ENCODE assay signal across 1 cellular context in the genomic region with DNA sequence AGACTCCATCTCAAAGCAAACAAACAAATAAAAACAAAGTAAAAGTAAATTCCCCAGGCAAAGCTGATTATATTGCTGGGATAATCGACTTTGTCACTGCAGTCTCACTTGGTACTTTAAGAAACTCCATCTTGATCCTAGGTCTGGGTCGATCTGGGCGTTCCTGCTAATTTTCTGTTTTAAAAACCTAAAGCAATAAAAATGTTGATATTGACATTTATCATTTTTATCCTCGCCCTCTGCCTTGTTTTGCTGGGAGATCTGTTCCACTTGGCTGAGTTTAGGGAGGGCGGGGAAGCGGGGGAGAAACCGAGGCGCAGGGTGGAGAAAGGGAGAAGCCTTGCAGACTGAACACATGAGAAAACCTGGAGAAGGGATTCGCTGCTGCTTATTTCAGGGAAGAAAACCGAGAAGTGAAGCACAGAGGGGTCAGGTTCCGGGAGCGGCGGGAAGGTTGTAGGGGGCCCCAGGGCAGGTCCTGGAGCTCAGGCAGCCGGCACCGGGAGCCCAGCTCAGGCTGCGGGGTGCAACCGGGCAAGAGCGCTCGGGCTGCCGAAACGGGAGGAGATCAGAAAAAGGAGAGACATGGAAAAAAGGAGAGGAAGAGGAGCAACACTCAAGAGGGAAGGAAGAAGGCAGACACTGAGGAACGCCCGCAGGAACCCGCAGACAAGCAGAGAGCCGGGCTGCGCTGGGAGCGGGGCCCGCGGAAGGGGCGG.
TF ChIP-seq lines count a peak whose summit lies in the region.

No MANE protein-coding gene starts in this region.

TF ChIP-seq in K562, 482 proteins besides CTCF, POLR2A, EP300 and RAD21 (continued from another document and continues in another):
- TF ChIP-seq, protein P1, sequence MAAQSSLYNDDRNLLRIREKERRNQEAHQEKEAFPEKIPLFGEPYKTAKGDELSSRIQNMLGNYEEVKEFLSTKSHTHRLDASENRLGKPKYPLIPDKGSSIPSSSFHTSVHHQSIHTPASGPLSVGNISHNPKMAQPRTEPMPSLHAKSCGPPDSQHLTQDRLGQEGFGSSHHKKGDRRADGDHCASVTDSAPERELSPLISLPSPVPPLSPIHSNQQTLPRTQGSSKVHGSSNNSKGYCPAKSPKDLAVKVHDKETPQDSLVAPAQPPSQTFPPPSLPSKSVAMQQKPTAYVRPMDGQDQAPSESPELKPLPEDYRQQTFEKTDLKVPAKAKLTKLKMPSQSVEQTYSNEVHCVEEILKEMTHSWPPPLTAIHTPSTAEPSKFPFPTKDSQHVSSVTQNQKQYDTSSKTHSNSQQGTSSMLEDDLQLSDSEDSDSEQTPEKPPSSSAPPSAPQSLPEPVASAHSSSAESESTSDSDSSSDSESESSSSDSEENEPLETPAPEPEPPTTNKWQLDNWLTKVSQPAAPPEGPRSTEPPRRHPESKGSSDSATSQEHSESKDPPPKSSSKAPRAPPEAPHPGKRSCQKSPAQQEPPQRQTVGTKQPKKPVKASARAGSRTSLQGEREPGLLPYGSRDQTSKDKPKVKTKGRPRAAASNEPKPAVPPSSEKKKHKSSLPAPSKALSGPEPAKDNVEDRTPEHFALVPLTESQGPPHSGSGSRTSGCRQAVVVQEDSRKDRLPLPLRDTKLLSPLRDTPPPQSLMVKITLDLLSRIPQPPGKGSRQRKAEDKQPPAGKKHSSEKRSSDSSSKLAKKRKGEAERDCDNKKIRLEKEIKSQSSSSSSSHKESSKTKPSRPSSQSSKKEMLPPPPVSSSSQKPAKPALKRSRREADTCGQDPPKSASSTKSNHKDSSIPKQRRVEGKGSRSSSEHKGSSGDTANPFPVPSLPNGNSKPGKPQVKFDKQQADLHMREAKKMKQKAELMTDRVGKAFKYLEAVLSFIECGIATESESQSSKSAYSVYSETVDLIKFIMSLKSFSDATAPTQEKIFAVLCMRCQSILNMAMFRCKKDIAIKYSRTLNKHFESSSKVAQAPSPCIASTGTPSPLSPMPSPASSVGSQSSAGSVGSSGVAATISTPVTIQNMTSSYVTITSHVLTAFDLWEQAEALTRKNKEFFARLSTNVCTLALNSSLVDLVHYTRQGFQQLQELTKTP (IDR thresholded peaks at IDR 0.05; ENCODE audit: low read depth in 1 of 2, partially characterized antibody in 2 of 2) = peak in 1 of 2 experiments; percentile 78
- TF ChIP-seq HMG20B (CRISPR knock-in tag; IDR thresholded peaks at IDR 0.05) = peak; percentile 55; the same call in 1 of the 2 replicates
- TF ChIP-seq, protein P2, sequence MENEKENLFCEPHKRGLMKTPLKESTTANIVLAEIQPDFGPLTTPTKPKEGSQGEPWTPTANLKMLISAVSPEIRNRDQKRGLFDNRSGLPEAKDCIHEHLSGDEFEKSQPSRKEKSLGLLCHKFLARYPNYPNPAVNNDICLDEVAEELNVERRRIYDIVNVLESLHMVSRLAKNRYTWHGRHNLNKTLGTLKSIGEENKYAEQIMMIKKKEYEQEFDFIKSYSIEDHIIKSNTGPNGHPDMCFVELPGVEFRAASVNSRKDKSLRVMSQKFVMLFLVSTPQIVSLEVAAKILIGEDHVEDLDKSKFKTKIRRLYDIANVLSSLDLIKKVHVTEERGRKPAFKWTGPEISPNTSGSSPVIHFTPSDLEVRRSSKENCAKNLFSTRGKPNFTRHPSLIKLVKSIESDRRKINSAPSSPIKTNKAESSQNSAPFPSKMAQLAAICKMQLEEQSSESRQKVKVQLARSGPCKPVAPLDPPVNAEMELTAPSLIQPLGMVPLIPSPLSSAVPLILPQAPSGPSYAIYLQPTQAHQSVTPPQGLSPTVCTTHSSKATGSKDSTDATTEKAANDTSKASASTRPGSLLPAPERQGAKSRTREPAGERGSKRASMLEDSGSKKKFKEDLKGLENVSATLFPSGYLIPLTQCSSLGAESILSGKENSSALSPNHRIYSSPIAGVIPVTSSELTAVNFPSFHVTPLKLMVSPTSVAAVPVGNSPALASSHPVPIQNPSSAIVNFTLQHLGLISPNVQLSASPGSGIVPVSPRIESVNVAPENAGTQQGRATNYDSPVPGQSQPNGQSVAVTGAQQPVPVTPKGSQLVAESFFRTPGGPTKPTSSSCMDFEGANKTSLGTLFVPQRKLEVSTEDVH (IDR thresholded peaks at IDR 0.05; ENCODE audit: low read depth, partially characterized antibody) = peak; percentile 15
- TF ChIP-seq, protein P3, sequence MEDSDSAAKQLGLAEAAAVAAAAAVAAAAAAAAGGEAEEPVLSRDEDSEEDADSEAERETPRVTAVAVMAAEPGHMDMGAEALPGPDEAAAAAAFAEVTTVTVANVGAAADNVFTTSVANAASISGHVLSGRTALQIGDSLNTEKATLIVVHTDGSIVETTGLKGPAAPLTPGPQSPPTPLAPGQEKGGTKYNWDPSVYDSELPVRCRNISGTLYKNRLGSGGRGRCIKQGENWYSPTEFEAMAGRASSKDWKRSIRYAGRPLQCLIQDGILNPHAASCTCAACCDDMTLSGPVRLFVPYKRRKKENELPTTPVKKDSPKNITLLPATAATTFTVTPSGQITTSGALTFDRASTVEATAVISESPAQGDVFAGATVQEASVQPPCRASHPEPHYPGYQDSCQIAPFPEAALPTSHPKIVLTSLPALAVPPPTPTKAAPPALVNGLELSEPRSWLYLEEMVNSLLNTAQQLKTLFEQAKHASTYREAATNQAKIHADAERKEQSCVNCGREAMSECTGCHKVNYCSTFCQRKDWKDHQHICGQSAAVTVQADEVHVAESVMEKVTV (CRISPR knock-in tag; IDR thresholded peaks at IDR 0.05) = no peak
- TF ChIP-seq NR2F6 (CRISPR knock-in tag; IDR thresholded peaks at IDR 0.05) = 0 out of 2 replicates have a peak, but pooled peaks have one; percentile 41
- peak; percentile 60; the same call in 1 of the 2 replicates for TF ChIP-seq HDAC2 (IDR thresholded peaks at IDR 0.05)
- TF ChIP-seq, protein P4, sequence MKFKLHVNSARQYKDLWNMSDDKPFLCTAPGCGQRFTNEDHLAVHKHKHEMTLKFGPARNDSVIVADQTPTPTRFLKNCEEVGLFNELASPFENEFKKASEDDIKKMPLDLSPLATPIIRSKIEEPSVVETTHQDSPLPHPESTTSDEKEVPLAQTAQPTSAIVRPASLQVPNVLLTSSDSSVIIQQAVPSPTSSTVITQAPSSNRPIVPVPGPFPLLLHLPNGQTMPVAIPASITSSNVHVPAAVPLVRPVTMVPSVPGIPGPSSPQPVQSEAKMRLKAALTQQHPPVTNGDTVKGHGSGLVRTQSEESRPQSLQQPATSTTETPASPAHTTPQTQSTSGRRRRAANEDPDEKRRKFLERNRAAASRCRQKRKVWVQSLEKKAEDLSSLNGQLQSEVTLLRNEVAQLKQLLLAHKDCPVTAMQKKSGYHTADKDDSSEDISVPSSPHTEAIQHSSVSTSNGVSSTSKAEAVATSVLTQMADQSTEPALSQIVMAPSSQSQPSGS (CRISPR knock-in tag; IDR thresholded peaks at IDR 0.05) = no peak
- no peak for TF ChIP-seq PHB (CRISPR knock-in tag; IDR thresholded peaks at IDR 0.05)
- 0 out of 2 replicates have a peak, but pooled peaks have one; percentile 36 for TF ChIP-seq ZNF212 (CRISPR knock-in tag; IDR thresholded peaks at IDR 0.05)
- TF ChIP-seq EHMT2 (IDR thresholded peaks at IDR 0.05) = 0 out of 2 replicates have a peak, but pooled peaks have one; percentile 26
- TF ChIP-seq ZNF41 (CRISPR knock-in tag; conservative IDR thresholded peaks at IDR 0.05) = 0 out of 2 replicates have a peak, but pooled peaks have one; percentile 30
- TF ChIP-seq ZNF224 (CRISPR knock-in tag; IDR thresholded peaks at IDR 0.05) = no peak
- no peak; the same call in 1 of the 2 replicates for TF ChIP-seq EP400 (IDR thresholded peaks at IDR 0.05)
- TF ChIP-seq, protein P5, sequence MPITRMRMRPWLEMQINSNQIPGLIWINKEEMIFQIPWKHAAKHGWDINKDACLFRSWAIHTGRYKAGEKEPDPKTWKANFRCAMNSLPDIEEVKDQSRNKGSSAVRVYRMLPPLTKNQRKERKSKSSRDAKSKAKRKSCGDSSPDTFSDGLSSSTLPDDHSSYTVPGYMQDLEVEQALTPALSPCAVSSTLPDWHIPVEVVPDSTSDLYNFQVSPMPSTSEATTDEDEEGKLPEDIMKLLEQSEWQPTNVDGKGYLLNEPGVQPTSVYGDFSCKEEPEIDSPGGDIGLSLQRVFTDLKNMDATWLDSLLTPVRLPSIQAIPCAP (CRISPR knock-in tag; IDR thresholded peaks at IDR 0.05; ENCODE audit: borderline replicate concordance) = no peak
- no peak for TF ChIP-seq SIN3B (IDR thresholded peaks at IDR 0.05; ENCODE audit: low read depth)
- peak; percentile 69 for TF ChIP-seq NCOA1 (IDR thresholded peaks at IDR 0.05; ENCODE audit: low read depth)
- TF ChIP-seq XRCC5 (IDR thresholded peaks at IDR 0.05; ENCODE audit: low read depth, low read length) = peak; percentile 38
- TF ChIP-seq ZNF785 (CRISPR knock-in tag; IDR thresholded peaks at IDR 0.05) = no peak
- TF ChIP-seq SMARCA4 (IDR thresholded peaks at IDR 0.05) = peak; percentile 72
- TF ChIP-seq MEF2A (IDR thresholded peaks at IDR 0.05; ENCODE audit: control insufficient read depth, low read depth, low read length) = no peak
- 0 out of 2 replicates have a peak, but pooled peaks have one; percentile 61 for TF ChIP-seq ARID2 (IDR thresholded peaks at IDR 0.05)
- TF ChIP-seq NEUROD1 (IDR thresholded peaks at IDR 0.05; ENCODE audit: borderline replicate concordance, low read depth, low read length, partially characterized antibody) = peak; percentile 19
- TF ChIP-seq KLF13 (tag; IDR thresholded peaks at IDR 0.05; ENCODE audit: borderline replicate concordance, low read depth) = no peak
- no peak for TF ChIP-seq ASH1L (IDR thresholded peaks at IDR 0.05; ENCODE audit: borderline replicate concordance, low read depth, partially characterized antibody)
- peak; percentile 41; the same call in 1 of the 2 replicates for TF ChIP-seq ZFX (CRISPR knock-in tag; IDR thresholded peaks at IDR 0.05)
- TF ChIP-seq, protein P6, sequence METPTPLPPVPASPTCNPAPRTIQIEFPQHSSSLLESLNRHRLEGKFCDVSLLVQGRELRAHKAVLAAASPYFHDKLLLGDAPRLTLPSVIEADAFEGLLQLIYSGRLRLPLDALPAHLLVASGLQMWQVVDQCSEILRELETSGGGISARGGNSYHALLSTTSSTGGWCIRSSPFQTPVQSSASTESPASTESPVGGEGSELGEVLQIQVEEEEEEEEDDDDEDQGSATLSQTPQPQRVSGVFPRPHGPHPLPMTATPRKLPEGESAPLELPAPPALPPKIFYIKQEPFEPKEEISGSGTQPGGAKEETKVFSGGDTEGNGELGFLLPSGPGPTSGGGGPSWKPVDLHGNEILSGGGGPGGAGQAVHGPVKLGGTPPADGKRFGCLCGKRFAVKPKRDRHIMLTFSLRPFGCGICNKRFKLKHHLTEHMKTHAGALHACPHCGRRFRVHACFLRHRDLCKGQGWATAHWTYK (CRISPR knock-in tag; IDR thresholded peaks at IDR 0.05) = peak; percentile 61; the same call in 1 of the 2 replicates
- no peak for TF ChIP-seq CBFB (CRISPR knock-in tag; IDR thresholded peaks at IDR 0.05)
- TF ChIP-seq, protein P7, sequence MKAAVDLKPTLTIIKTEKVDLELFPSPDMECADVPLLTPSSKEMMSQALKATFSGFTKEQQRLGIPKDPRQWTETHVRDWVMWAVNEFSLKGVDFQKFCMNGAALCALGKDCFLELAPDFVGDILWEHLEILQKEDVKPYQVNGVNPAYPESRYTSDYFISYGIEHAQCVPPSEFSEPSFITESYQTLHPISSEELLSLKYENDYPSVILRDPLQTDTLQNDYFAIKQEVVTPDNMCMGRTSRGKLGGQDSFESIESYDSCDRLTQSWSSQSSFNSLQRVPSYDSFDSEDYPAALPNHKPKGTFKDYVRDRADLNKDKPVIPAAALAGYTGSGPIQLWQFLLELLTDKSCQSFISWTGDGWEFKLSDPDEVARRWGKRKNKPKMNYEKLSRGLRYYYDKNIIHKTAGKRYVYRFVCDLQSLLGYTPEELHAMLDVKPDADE (conservative IDR thresholded peaks at IDR 0.05; ENCODE audit: control insufficient read depth, low read depth, low read length) = no peak
- peak; percentile 83 for TF ChIP-seq PHF20 (IDR thresholded peaks at IDR 0.05; ENCODE audit: partially characterized antibody)
- TF ChIP-seq CBX3 (IDR thresholded peaks at IDR 0.05; ENCODE audit: borderline replicate concordance in 1 of 2, low read length in 2 of 2) = no peak
- peak; percentile 81 for TF ChIP-seq TAF9B (IDR thresholded peaks at IDR 0.05; ENCODE audit: partially characterized antibody)
- 0 out of 2 replicates have a peak, but pooled peaks have one; percentile 15 for TF ChIP-seq ZNF24 (IDR thresholded peaks at IDR 0.05)
- TF ChIP-seq, protein P8, sequence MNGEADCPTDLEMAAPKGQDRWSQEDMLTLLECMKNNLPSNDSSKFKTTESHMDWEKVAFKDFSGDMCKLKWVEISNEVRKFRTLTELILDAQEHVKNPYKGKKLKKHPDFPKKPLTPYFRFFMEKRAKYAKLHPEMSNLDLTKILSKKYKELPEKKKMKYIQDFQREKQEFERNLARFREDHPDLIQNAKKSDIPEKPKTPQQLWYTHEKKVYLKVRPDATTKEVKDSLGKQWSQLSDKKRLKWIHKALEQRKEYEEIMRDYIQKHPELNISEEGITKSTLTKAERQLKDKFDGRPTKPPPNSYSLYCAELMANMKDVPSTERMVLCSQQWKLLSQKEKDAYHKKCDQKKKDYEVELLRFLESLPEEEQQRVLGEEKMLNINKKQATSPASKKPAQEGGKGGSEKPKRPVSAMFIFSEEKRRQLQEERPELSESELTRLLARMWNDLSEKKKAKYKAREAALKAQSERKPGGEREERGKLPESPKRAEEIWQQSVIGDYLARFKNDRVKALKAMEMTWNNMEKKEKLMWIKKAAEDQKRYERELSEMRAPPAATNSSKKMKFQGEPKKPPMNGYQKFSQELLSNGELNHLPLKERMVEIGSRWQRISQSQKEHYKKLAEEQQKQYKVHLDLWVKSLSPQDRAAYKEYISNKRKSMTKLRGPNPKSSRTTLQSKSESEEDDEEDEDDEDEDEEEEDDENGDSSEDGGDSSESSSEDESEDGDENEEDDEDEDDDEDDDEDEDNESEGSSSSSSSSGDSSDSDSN (IDR thresholded peaks at IDR 0.05; ENCODE audit: borderline replicate concordance in 1 of 2, low read depth in 2 of 2, low read length in 2 of 2) = peak in 1 of 2 experiments; percentile 40; a peak in 2 of 4 replicates
- TF ChIP-seq PTBP1 (IDR thresholded peaks at IDR 0.05; ENCODE audit: low read depth, low read length) = peak; percentile 67; the same call in 1 of the 2 replicates
- TF ChIP-seq, protein P9, sequence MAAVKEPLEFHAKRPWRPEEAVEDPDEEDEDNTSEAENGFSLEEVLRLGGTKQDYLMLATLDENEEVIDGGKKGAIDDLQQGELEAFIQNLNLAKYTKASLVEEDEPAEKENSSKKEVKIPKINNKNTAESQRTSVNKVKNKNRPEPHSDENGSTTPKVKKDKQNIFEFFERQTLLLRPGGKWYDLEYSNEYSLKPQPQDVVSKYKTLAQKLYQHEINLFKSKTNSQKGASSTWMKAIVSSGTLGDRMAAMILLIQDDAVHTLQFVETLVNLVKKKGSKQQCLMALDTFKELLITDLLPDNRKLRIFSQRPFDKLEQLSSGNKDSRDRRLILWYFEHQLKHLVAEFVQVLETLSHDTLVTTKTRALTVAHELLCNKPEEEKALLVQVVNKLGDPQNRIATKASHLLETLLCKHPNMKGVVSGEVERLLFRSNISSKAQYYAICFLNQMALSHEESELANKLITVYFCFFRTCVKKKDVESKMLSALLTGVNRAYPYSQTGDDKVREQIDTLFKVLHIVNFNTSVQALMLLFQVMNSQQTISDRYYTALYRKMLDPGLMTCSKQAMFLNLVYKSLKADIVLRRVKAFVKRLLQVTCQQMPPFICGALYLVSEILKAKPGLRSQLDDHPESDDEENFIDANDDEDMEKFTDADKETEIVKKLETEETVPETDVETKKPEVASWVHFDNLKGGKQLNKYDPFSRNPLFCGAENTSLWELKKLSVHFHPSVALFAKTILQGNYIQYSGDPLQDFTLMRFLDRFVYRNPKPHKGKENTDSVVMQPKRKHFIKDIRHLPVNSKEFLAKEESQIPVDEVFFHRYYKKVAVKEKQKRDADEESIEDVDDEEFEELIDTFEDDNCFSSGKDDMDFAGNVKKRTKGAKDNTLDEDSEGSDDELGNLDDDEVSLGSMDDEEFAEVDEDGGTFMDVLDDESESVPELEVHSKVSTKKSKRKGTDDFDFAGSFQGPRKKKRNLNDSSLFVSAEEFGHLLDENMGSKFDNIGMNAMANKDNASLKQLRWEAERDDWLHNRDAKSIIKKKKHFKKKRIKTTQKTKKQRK (IDR thresholded peaks at IDR 0.05; ENCODE audit: borderline replicate concordance, low read depth, low read length) = 0 out of 2 replicates have a peak, but pooled peaks have one; percentile 26
